Comparison of ENCODE assay signal across 1 cellular context in the genomic region with DNA sequence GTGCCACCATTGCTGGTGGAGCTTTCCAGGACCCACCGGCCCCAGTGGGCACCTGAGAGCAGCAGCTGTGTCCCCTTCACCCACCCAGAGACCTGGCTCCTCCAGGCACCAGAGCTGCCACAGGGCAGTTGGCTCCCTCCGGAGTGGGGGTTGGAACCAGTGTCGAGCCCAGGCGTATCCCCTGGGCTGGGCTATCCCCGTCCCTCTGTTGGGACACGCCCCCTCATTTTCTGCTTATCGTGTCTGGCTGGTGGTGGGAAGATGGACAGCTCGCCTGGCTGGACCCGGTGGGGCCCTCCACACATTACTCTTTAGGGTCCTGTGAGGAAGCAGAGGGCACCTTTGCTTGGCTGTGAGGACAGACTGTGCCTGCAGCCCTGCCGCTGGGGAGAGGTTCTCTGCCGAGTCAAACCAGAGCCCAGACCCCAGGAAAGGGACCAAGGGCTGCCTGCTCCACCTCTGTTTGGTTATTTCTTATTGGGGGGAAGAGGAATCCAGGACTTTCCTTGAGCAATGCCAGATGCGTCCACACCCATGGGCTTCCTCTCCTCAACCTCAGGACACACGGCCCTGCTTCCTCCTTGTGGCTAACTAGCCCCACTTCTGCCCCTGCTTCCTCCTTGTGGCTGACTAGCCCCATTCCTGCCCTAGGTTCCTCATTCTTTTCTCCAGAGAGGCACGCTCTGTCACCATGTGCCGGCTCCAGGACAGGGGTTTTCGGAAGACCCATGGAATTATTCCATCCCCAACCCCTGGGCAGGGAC.
TF ChIP-seq lines count a peak whose summit lies in the region.

No MANE protein-coding gene starts in this region.

TF ChIP-seq in GM12878, 131 proteins besides CTCF, POLR2A, EP300 and RAD21 (continued from another document):
- TF ChIP-seq, protein P1, sequence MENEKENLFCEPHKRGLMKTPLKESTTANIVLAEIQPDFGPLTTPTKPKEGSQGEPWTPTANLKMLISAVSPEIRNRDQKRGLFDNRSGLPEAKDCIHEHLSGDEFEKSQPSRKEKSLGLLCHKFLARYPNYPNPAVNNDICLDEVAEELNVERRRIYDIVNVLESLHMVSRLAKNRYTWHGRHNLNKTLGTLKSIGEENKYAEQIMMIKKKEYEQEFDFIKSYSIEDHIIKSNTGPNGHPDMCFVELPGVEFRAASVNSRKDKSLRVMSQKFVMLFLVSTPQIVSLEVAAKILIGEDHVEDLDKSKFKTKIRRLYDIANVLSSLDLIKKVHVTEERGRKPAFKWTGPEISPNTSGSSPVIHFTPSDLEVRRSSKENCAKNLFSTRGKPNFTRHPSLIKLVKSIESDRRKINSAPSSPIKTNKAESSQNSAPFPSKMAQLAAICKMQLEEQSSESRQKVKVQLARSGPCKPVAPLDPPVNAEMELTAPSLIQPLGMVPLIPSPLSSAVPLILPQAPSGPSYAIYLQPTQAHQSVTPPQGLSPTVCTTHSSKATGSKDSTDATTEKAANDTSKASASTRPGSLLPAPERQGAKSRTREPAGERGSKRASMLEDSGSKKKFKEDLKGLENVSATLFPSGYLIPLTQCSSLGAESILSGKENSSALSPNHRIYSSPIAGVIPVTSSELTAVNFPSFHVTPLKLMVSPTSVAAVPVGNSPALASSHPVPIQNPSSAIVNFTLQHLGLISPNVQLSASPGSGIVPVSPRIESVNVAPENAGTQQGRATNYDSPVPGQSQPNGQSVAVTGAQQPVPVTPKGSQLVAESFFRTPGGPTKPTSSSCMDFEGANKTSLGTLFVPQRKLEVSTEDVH (IDR thresholded peaks at IDR 0.05; ENCODE audit: low read depth, partially characterized antibody): no peak
- TF ChIP-seq SMARCA5 (IDR thresholded peaks at IDR 0.05): no peak
- peak; percentile 44 for TF ChIP-seq SPI1 (IDR thresholded peaks at IDR 0.05; ENCODE audit: borderline replicate concordance, insufficient read depth, low read depth, low read length)
- TF ChIP-seq, protein P2, sequence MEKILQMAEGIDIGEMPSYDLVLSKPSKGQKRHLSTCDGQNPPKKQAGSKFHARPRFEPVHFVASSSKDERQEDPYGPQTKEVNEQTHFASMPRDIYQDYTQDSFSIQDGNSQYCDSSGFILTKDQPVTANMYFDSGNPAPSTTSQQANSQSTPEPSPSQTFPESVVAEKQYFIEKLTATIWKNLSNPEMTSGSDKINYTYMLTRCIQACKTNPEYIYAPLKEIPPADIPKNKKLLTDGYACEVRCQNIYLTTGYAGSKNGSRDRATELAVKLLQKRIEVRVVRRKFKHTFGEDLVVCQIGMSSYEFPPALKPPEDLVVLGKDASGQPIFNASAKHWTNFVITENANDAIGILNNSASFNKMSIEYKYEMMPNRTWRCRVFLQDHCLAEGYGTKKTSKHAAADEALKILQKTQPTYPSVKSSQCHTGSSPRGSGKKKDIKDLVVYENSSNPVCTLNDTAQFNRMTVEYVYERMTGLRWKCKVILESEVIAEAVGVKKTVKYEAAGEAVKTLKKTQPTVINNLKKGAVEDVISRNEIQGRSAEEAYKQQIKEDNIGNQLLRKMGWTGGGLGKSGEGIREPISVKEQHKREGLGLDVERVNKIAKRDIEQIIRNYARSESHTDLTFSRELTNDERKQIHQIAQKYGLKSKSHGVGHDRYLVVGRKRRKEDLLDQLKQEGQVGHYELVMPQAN (conservative IDR thresholded peaks at IDR 0.05): no peak
- TF ChIP-seq BRCA1 (IDR thresholded peaks at IDR 0.05; ENCODE audit: low read depth, low read length): no peak
- no peak for TF ChIP-seq ZZZ3 (IDR thresholded peaks at IDR 0.05; ENCODE audit: control insufficient read depth, insufficient read length, low read depth)
- TF ChIP-seq EGR1 (IDR thresholded peaks at IDR 0.05; ENCODE audit: borderline replicate concordance in 1 of 2, low read depth in 2 of 2, low read length in 2 of 2): no peak
- TF ChIP-seq RAD51 (IDR thresholded peaks at IDR 0.05): no peak
- TF ChIP-seq ASH2L (IDR thresholded peaks at IDR 0.05; ENCODE audit: borderline replicate concordance, low read depth): no peak
- no peak for TF ChIP-seq ZNF622 (IDR thresholded peaks at IDR 0.05)
- TF ChIP-seq TBL1XR1 (IDR thresholded peaks at IDR 0.05; ENCODE audit: low read depth, low read length): no peak
- peak; percentile 48; the same call in 1 of the 2 replicates for TF ChIP-seq RUNX3 (IDR thresholded peaks at IDR 0.05; ENCODE audit: low read length)
- no peak for TF ChIP-seq RELA (IDR thresholded peaks at IDR 0.05; ENCODE audit: borderline replicate concordance, partially characterized antibody)
- TF ChIP-seq IKZF1 (conservative IDR thresholded peaks at IDR 0.05): peak; percentile 20; the same call in 1 of the 2 replicates
- no peak for TF ChIP-seq JUND (IDR thresholded peaks at IDR 0.05; ENCODE audit: low read depth, low read length)
- TF ChIP-seq CHD4 (IDR thresholded peaks at IDR 0.05): no peak
- TF ChIP-seq MEF2A (IDR thresholded peaks at IDR 0.05; ENCODE audit: insufficient read depth, low read depth, low read length): no peak
- TF ChIP-seq, protein P3, sequence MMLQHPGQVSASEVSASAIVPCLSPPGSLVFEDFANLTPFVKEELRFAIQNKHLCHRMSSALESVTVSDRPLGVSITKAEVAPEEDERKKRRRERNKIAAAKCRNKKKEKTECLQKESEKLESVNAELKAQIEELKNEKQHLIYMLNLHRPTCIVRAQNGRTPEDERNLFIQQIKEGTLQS (IDR thresholded peaks at IDR 0.05; ENCODE audit: borderline replicate concordance, extremely low read depth, low read depth, low read length): no peak
- no peak for TF ChIP-seq IRF4 (IDR thresholded peaks at IDR 0.05; ENCODE audit: low read depth, low read length)
- TF ChIP-seq, protein P4, sequence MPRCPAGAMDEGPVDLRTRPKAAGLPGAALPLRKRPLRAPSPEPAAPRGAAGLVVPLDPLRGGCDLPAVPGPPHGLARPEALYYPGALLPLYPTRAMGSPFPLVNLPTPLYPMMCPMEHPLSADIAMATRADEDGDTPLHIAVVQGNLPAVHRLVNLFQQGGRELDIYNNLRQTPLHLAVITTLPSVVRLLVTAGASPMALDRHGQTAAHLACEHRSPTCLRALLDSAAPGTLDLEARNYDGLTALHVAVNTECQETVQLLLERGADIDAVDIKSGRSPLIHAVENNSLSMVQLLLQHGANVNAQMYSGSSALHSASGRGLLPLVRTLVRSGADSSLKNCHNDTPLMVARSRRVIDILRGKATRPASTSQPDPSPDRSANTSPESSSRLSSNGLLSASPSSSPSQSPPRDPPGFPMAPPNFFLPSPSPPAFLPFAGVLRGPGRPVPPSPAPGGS (IDR thresholded peaks at IDR 0.05; ENCODE audit: borderline replicate concordance, insufficient read depth, low read depth, low read length, poor library complexity, severe bottlenecking): no peak
- no peak for TF ChIP-seq SUPT20H (IDR thresholded peaks at IDR 0.05; ENCODE audit: borderline replicate concordance, control insufficient read depth, low read depth, low read length)
- TF ChIP-seq, protein P5, sequence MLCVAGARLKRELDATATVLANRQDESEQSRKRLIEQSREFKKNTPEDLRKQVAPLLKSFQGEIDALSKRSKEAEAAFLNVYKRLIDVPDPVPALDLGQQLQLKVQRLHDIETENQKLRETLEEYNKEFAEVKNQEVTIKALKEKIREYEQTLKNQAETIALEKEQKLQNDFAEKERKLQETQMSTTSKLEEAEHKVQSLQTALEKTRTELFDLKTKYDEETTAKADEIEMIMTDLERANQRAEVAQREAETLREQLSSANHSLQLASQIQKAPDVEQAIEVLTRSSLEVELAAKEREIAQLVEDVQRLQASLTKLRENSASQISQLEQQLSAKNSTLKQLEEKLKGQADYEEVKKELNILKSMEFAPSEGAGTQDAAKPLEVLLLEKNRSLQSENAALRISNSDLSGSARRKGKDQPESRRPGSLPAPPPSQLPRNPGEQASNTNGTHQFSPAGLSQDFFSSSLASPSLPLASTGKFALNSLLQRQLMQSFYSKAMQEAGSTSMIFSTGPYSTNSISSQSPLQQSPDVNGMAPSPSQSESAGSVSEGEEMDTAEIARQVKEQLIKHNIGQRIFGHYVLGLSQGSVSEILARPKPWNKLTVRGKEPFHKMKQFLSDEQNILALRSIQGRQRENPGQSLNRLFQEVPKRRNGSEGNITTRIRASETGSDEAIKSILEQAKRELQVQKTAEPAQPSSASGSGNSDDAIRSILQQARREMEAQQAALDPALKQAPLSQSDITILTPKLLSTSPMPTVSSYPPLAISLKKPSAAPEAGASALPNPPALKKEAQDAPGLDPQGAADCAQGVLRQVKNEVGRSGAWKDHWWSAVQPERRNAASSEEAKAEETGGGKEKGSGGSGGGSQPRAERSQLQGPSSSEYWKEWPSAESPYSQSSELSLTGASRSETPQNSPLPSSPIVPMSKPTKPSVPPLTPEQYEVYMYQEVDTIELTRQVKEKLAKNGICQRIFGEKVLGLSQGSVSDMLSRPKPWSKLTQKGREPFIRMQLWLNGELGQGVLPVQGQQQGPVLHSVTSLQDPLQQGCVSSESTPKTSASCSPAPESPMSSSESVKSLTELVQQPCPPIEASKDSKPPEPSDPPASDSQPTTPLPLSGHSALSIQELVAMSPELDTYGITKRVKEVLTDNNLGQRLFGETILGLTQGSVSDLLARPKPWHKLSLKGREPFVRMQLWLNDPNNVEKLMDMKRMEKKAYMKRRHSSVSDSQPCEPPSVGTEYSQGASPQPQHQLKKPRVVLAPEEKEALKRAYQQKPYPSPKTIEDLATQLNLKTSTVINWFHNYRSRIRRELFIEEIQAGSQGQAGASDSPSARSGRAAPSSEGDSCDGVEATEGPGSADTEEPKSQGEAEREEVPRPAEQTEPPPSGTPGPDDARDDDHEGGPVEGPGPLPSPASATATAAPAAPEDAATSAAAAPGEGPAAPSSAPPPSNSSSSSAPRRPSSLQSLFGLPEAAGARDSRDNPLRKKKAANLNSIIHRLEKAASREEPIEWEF (IDR thresholded peaks at IDR 0.05; ENCODE audit: insufficient replicate concordance, low read depth, low read length): no peak
- TF ChIP-seq MXI1 (IDR thresholded peaks at IDR 0.05; ENCODE audit: low read depth, low read length): no peak
- TF ChIP-seq BMI1 (IDR thresholded peaks at IDR 0.05; ENCODE audit: borderline replicate concordance): no peak
- TF ChIP-seq PAX5 (IDR thresholded peaks at IDR 0.05; ENCODE audit: borderline replicate concordance, low read depth, low read length): no peak
